Comparison of ENCODE assay signal across 10 cellular contexts in genomic region chr1:210239295-210240155, GRCh38. TPM values are rescaled to one million over a fixed set of nuclear protein-coding genes. Genes with fewer than 3 reads are reported as not detected.
DNase-seq lines count a peak whose midpoint lies in the region; ATAC-seq and TF ChIP-seq lines count a peak whose summit lies in the region.
"Had no signal": no experiment of that assay in that cellular context is flagged by ENCODE, and none has a peak within 500 bp of the region (broad histone marks: within the 10 kb centered on the region; RNA-seq: fewer than 3 reads in every experiment).

No MANE protein-coding gene starts in this region.

- no peak overlapping the region for H3K4me3 Mint-ChIP-seq in activated T-helper 1 cell treated with anti-CD3 and anti-CD28 coated beads, Interleukin-12 subunit alpha, Interleukin-12 subunit beta, Interleukin-2, Interleukin-4 antibody, amounts not matched to agents 30 ng/mL and 10 ng/mL and 1 ng/mL, durations not matched to agents 14 hours and 24 hours and 36 hours
- H3K4me3 Mint-ChIP-seq: dendritic cell treated with granulocyte-macrophage colony-stimulating factor and Interleukin-4, amounts not matched to agents 40 ng/mL and 50 ng/mL, for 4 days; IgD-negative memory B cell had no signal

- peaks cover 15 to 67% (median 23%) of the 10 kb centered on the region in 3 donors for H3K4me1 ChIP-seq in gastroesophageal sphincter
- no peaks in the 10 kb centered on the region for H3K4me1 ChIP-seq in gastrocnemius medialis

- ATAC-seq in gastroesophageal sphincter (peak; percentile 67), gastrocnemius medialis (no peak)

- no peak overlapping the region for H3K27ac Mint-ChIP-seq in activated T-helper 1 cell treated with anti-CD3 and anti-CD28 coated beads, Interleukin-12 subunit alpha, Interleukin-12 subunit beta, Interleukin-2, Interleukin-4 antibody, amounts not matched to agents 30 ng/mL and 10 ng/mL and 1 ng/mL, durations not matched to agents 14 hours and 24 hours and 36 hours
- H3K27ac Mint-ChIP-seq: dendritic cell treated with granulocyte-macrophage colony-stimulating factor and Interleukin-4, amounts not matched to agents 40 ng/mL and 50 ng/mL, for 4 days; IgD-negative memory B cell had no signal

- H3K4me3 ChIP-seq in gastroesophageal sphincter (no peak overlapping the region), gastrocnemius medialis (no peak overlapping the region)

- no peaks in the 10 kb centered on the region for H3K9me3 Mint-ChIP-seq in activated T-helper 1 cell treated with anti-CD3 and anti-CD28 coated beads, Interleukin-12 subunit alpha, Interleukin-12 subunit beta, Interleukin-2, Interleukin-4 antibody, amounts not matched to agents 30 ng/mL and 10 ng/mL and 1 ng/mL, durations not matched to agents 14 hours and 24 hours and 36 hours
- H3K9me3 Mint-ChIP-seq: dendritic cell treated with granulocyte-macrophage colony-stimulating factor and Interleukin-4, amounts not matched to agents 40 ng/mL and 50 ng/mL, for 4 days had no signal

- peaks cover 2% of the 10 kb centered on the region for H3K4me1 Mint-ChIP-seq in activated T-helper 1 cell treated with anti-CD3 and anti-CD28 coated beads, Interleukin-12 subunit alpha, Interleukin-12 subunit beta, Interleukin-2, Interleukin-4 antibody, amounts not matched to agents 30 ng/mL and 10 ng/mL and 1 ng/mL, durations not matched to agents 14 hours and 24 hours and 36 hours (ENCODE audit: low read depth)

- no peaks in the 10 kb centered on the region for H3K27me3 ChIP-seq in gastroesophageal sphincter
- H3K27me3 ChIP-seq in gastrocnemius medialis = peaks cover 0 to 9% (median 7%) of the 10 kb centered on the region in 3 donors

- in situ Hi-C loops in gastrocnemius medialis (cut with MboI; ENCODE audit: low sequenced_read_pairs in 4 of 4) = no loop called here

- intact Hi-C loops in gastrocnemius medialis (cut with DNase I; ENCODE audit: low total_unique reads) = loop anchor here (5.0 kb wide), 2 partner anchors 53 to 73 kb away; no protein-coding TSS in a partner anchor
- intact Hi-C loops in activated T-helper 1 cell treated with anti-CD3 and anti-CD28 coated beads, Interleukin-12 subunit alpha, Interleukin-12 subunit beta, Interleukin-2, Interleukin-4 antibody, amounts not matched to agents 30 ng/mL and 10 ng/mL and 1 ng/mL, durations not matched to agents 14 hours and 24 hours and 36 hours (cut with micrococcal nuclease) = loop anchor here (10.0 kb wide), 1 partner anchor 165 kb away; no protein-coding TSS in a partner anchor

- TF ChIP-seq EP300 in gastroesophageal sphincter (IDR thresholded peaks at IDR 0.05) = no peak

- WGBS in gastroesophageal sphincter (ENCODE audit: low coverage in 1 of 2), 2 donors = 12 to 15% methylated on average over 7 of the region's 7 CpGs

- H3K27me3 Mint-ChIP-seq in activated T-helper 1 cell treated with anti-CD3 and anti-CD28 coated beads, Interleukin-12 subunit alpha, Interleukin-12 subunit beta, Interleukin-2, Interleukin-4 antibody, amounts not matched to agents 30 ng/mL and 10 ng/mL and 1 ng/mL, durations not matched to agents 14 hours and 24 hours and 36 hours (ENCODE audit: insufficient read depth) = peaks cover 64% of the 10 kb centered on the region

- TF ChIP-seq CTCF in gastroesophageal sphincter (IDR thresholded peaks at IDR 0.05) (peak; percentile 44 to 68 (median 58)), gastrocnemius medialis (IDR thresholded peaks at IDR 0.05 in 4 of 5, conservative IDR thresholded peaks at IDR 0.05 in 1 of 5) (peak in 3 of 5 experiments; percentile 12 to 27 (median 16))

- TF ChIP-seq POLR2A in gastroesophageal sphincter (IDR thresholded peaks at IDR 0.05) (no peak), gastrocnemius medialis (IDR thresholded peaks at IDR 0.05) (no peak)

- peak overlapping the region in 3 of 4 donors; percentile 11 to 91 (median 45) for H3K27ac ChIP-seq in gastroesophageal sphincter
- no peak overlapping the region for H3K27ac ChIP-seq in gastrocnemius medialis

- H3K36me3 ChIP-seq in gastroesophageal sphincter (no peaks in the 10 kb centered on the region), gastrocnemius medialis (no peaks in the 10 kb centered on the region)

- no peaks in the 10 kb centered on the region for H3K9me3 ChIP-seq in gastroesophageal sphincter
- H3K9me3 ChIP-seq in gastrocnemius medialis = no peaks in the 10 kb centered on the region

- DNase-seq in H4 (ENCODE audit: low spot score) (peak; percentile 45), SHP77 treated with DMSO at 0.1 percent for 48 hours (lab: John Stamatoyannopoulos, UW) (peak; percentile 15), gastrocnemius medialis (no peak), HPDE6-E6E7 (ENCODE audit: extremely low spot score) (no peak)
- no peak for DNase-seq in activated T-helper 1 cell treated with anti-CD3 and anti-CD28 coated beads, Interleukin-12 subunit alpha, Interleukin-12 subunit beta, Interleukin-2, Interleukin-4 antibody, amounts not matched to agents 30 ng/mL and 10 ng/mL and 1 ng/mL, durations not matched to agents 14 hours and 24 hours and 36 hours (ENCODE audit: low spot score)
- DNase-seq in activated CD4-positive, alpha-beta T cell treated with anti-CD3 and anti-CD28 coated beads, Interleukin-2, amount 50 U/mL, for 4 hours = no peak
- DNase-seq: stimulated activated CD8-positive, alpha-beta memory T cell treated with anti-CD3 and anti-CD28 coated beads, Interleukin-4, amount 100 ng/mL, for 48 hours had no signal

- H3K36me3 Mint-ChIP-seq in activated T-helper 1 cell treated with anti-CD3 and anti-CD28 coated beads, Interleukin-12 subunit alpha, Interleukin-12 subunit beta, Interleukin-2, Interleukin-4 antibody, amounts not matched to agents 30 ng/mL and 10 ng/mL and 1 ng/mL, durations not matched to agents 14 hours and 24 hours and 36 hours (ENCODE audit: low read depth) = peaks cover under 1% of the 10 kb centered on the region
- H3K36me3 Mint-ChIP-seq: IgD-negative memory B cell had no signal

RNA-seq across cellular contexts. Expression of gene SERTAD4, which starts 6.9 kb away (rescaled TPM):
- total RNA-seq in H4 (2014; rRNA removed; shearing (Covaris generic)) = 3.7 and 8.3 TPM in 2 replicates
- total RNA-seq in gastroesophageal sphincter = 1 to 10 TPM; 2.9 to 3.3 (median 3.0) TPM
- total RNA-seq in gastrocnemius medialis = under 1 TPM in 3 of 4 donors, not detected in 1; 0.10 to 0.41 (median 0.16) TPM
- total RNA-seq in activated T-helper 1 cell treated with anti-CD3 and anti-CD28 coated beads, Interleukin-12 subunit alpha, Interleukin-12 subunit beta, Interleukin-2, Interleukin-4 antibody, amounts not matched to agents 30 ng/mL and 10 ng/mL and 1 ng/mL, durations not matched to agents 14 hours and 24 hours and 36 hours = not detected in 2 replicates

Comparison
In these comparisons a context has a peak if more than half of its experiments do, and no peak if none do; other contexts are left out.
1. DNase-seq: peak in H4 (single experiment) and SHP77 treated with DMSO at 0.1 percent for 48 hours (single experiment); none in gastrocnemius medialis (0 of 2), HPDE6-E6E7 (single experiment), activated T-helper 1 cell treated with anti-CD3 and anti-CD28 coated beads, Interleukin-12 subunit alpha, Interleukin-12 subunit beta, Interleukin-2, Interleukin-4 antibody, amounts not matched to agents 30 ng/mL and 10 ng/mL and 1 ng/mL, durations not matched to agents 14 hours and 24 hours and 36 hours (single experiment) and activated CD4-positive, alpha-beta T cell treated with anti-CD3 and anti-CD28 coated beads, Interleukin-2, amount 50 U/mL, for 4 hours (0 of 2).
2. H3K27ac ChIP-seq: peak in gastroesophageal sphincter (3 of 4); none in gastrocnemius medialis (0 of 4).